In genomic region chr1:48236716-48237470, GRCh38 we compare ENCODE assay signal across 9 cellular contexts. TPM values are rescaled to one million over a fixed set of nuclear protein-coding genes. Genes with fewer than 3 reads are reported as not detected.
A peak's percentile ranks its signal among the peaks of the same experiment; 100 is the strongest.
DNase-seq lines count a peak whose midpoint lies in the region; ATAC-seq, FAIRE-seq and TF ChIP-seq lines count a peak whose summit lies in the region.
"Had no signal": no experiment of that assay in that cellular context is flagged by ENCODE, and none has a peak within 500 bp of the region (broad histone marks: within the 10 kb centered on the region; RNA-seq: fewer than 3 reads in every experiment).

No MANE protein-coding gene starts in this region.

- peak; percentile 79 to 81 for ATAC-seq in A549
- ATAC-seq in HG03103 (IDR thresholded peaks at IDR 0.05; ENCODE audit: low read depth, unreplicated experiment), result peak; percentile 63
- ATAC-seq in mucosa of descending colon, result peak; percentile 77

- DNase-seq in A549 (ENCODE audit: low read depth in 1 of 2, low spot score in 1 of 2) (peak; percentile 33 to 40), GM10248 (ENCODE audit: extremely low spot score) (peak; percentile 53), NCI-H774 (lab: John Stamatoyannopoulos, UW) (peak; percentile 33), epidermal melanocyte (ENCODE audit: insufficient read length, low spot score) (peak; percentile 64), mucosa of descending colon (no peak), ureter (ENCODE audit: low spot score) (no peak)
- no peak for DNase-seq in activated naive CD4-positive, alpha-beta T cell treated with anti-CD3 and anti-CD28 coated beads, Interleukin-2, amount 50 U/mL, for 16 hours

- no peak overlapping the region for H3K27ac ChIP-seq in A549

- CTCF ChIA-PET in A549 (lab: Yijun Ruan, JAX) (interaction anchor here (0.5 to 2.8 kb wide), 8 partner anchors 9 to 654 kb away, joined by 3 to 11 read pairs (median 3); no protein-coding TSS in a partner anchor), GM10248 (lab: Yijun Ruan, JAX) (interaction anchor here (1.3 to 2.3 kb wide), 4 partner anchors 127 to 239 kb away, joined by 3 to 12 read pairs (median 8); partner anchors contain the start of gene TRABD2B)

- POLR2A ChIA-PET in A549 (lab: Yijun Ruan, JAX) (no interaction called here), GM10248 (lab: Yijun Ruan, JAX) (no interaction called here)

- WGBS in A549 (ENCODE audit: missing lambda C conversion rate), result 28% methylated on average over 4 of the region's 4 CpGs

- no peak for TF ChIP-seq EP300 in A549 (IDR thresholded peaks at IDR 0.05)

- TF ChIP-seq CTCF in A549 (IDR thresholded peaks at IDR 0.05) (peak; percentile 45), GM10248 (IDR thresholded peaks at IDR 0.05; ENCODE audit: control extremely low read depth, extremely low read depth, low read depth, missing control alignments) (peak; percentile 48), mucosa of descending colon (IDR thresholded peaks at IDR 0.05) (peak; percentile 20)

- H3K9me3 ChIP-seq in A549 (no peaks in the 10 kb centered on the region), mucosa of descending colon (no peaks in the 10 kb centered on the region)
- H3K9me3 ChIP-seq: HAP-1 had no signal

- H3K4me3 ChIP-seq in A549 (no peak overlapping the region), mucosa of descending colon (no peak overlapping the region)
- H3K4me3 ChIP-seq: HAP-1 had no signal

- H3K36me3 ChIP-seq in mucosa of descending colon (ENCODE audit: low read depth), result no peaks in the 10 kb centered on the region
- H3K36me3 ChIP-seq: HAP-1 had no signal

- FAIRE-seq in A549 (lab: Jason Lieb, UNC), result peak; percentile 18

- H3K4me2 ChIP-seq in A549, result no peak overlapping the region

- H3K4me1 ChIP-seq in A549 (no peaks in the 10 kb centered on the region), mucosa of descending colon (ENCODE audit: low read depth) (no peaks in the 10 kb centered on the region)
- H3K4me1 ChIP-seq: HAP-1 had no signal

- intact Hi-C loops in mucosa of descending colon (cut with DNase I, micrococcal nuclease), result no loop called here

- peak; percentile 54 to 65 for TF ChIP-seq RAD21 in A549 (conservative IDR thresholded peaks at IDR 0.05 in 1 of 2, IDR thresholded peaks at IDR 0.05 in 1 of 2)

- TF ChIP-seq POLR2A in A549 (IDR thresholded peaks at IDR 0.05; ENCODE audit: low read length), result no peak

TF ChIP-seq in A549, 52 proteins besides CTCF, POLR2A, EP300 and RAD21:
- TF ChIP-seq HOXB5 (CRISPR knock-in tag; IDR thresholded peaks at IDR 0.05) (no peak), SMC3 (IDR thresholded peaks at IDR 0.05) (peak; percentile 25; the same call in 1 of the 3 replicates)

RNA-seq across cellular contexts. Expression of gene SLC5A9, which starts 14.4 kb away (rescaled TPM):
- 0.21 and 0.49 TPM in 2 replicates for polyA plus RNA-seq in A549 (2011; rRNA removed)
- 0.10 and 0.13 TPM in 2 replicates for polyA plus RNA-seq in A549 (2012; cell fraction: cytosol; rRNA removed)
- polyA plus RNA-seq in A549 (2012; cell fraction: nucleus; rRNA removed), result 0.24 and 0.59 TPM in 2 replicates
- 0.03 to 0.13 TPM (median 0.07 TPM) in 3 replicates for polyA plus RNA-seq in A549 (2017; fragmentation: RNase III; extraction: RNeasy Plus Mini Kit Qiagen cat#74134 plus additional on column Dnase treatment)
- 1.2 and 1.4 TPM in 2 replicates for polyA minus RNA-seq in A549 (2011; rRNA and poly(A)+ RNA removed)
- total RNA-seq in mucosa of descending colon, result 1 to 10 TPM in 2 of 3 donors, under 1 TPM in 1; 0.73 to 3.0 (median 2.4) TPM
- total RNA-seq in ureter, result 0.31 TPM

Comparison
In these comparisons a context has a peak if more than half of its experiments do, and no peak if none do; other contexts are left out.
1. DNase-seq: peak in A549 (2 of 2), GM10248 (single experiment), NCI-H774 (single experiment) and epidermal melanocyte (single experiment); none in mucosa of descending colon (0 of 3), activated naive CD4-positive, alpha-beta T cell treated with anti-CD3 and anti-CD28 coated beads, Interleukin-2, amount 50 U/mL, for 16 hours (single experiment) and ureter (single experiment).
2. Peak in every context shown above with its lines, with median percentiles within 50 percentile points of each other: ATAC-seq and CTCF ChIP-seq.